ENCODE assay signal across 8 cellular contexts in the genomic region with DNA sequence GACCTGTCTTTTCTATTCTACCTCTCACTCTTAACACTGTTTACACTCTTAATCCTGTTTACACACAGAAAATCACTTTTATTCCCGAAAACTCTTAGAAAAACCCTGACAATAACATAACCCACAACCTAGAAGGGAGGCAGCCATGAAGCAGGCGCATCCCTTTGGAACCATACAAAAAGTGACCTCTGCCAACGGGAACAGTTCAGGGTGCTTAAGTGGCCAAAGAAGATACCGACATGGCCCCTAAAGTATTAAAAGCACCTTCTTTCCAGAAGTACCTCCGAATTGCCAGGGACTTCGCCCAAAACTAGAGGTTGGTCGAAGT. TPM values are rescaled to one million over a fixed set of nuclear protein-coding genes. Genes with fewer than 3 reads are reported as not detected.
A peak's percentile ranks its signal among the peaks of the same experiment; 100 is the strongest.
DNase-seq lines count a peak whose midpoint lies in the region; ATAC-seq and TF ChIP-seq lines count a peak whose summit lies in the region.

No MANE protein-coding gene starts in this region.

- CTCF ChIA-PET in activated CD4-positive, alpha-beta memory T cell treated with anti-CD3 and anti-CD28 coated beads, Interleukin-2, amount 10 ng/mL, durations not matched to agents 7 days and 5 days (lab: Charles Lee) = interaction anchor here (1.7 kb wide), 1 partner anchor 9 kb away, joined by 7 read pairs; no protein-coding TSS in a partner anchor

- peaks cover 6% of the 10 kb centered on the region for H3K36me3 Mint-ChIP-seq in activated CD4-positive, alpha-beta T cell treated with anti-CD3 and anti-CD28 coated beads, Interleukin-2, amount 10 ng/mL, durations not matched to agents 24 days and 14 days (ENCODE audit: low read depth)
- H3K36me3 Mint-ChIP-seq in activated CD4-positive, alpha-beta memory T cell treated with anti-CD3 and anti-CD28 coated beads, Interleukin-2, amount 10 ng/mL, durations not matched to agents 7 days and 5 days (ENCODE audit: low read depth) = peaks cover 35% of the 10 kb centered on the region
- H3K36me3 Mint-ChIP-seq in stimulated activated effector memory CD8-positive, alpha-beta T cell treated with anti-CD3 and anti-CD28 coated beads, Interleukin-12 subunit alpha, Interleukin-12 subunit beta, amount 100 ng/mL, for 72 hours = peaks cover under 1% of the 10 kb centered on the region

- H3K9me3 ChIP-seq in hepatocyte (ENCODE audit: low read depth) = no peaks in the 10 kb centered on the region

- ATAC-seq in HG03064 (IDR thresholded peaks at IDR 0.05; ENCODE audit: low read depth, unreplicated experiment) = peak; percentile 1
- no peak for ATAC-seq in stimulated activated effector memory CD8-positive, alpha-beta T cell treated with anti-CD3 and anti-CD28 coated beads, Interleukin-12 subunit alpha, Interleukin-12 subunit beta, amount 100 ng/mL, for 72 hours

- H3K4me1 ChIP-seq in hepatocyte (ENCODE audit: insufficient read depth) = no peaks in the 10 kb centered on the region

- no peak for DNase-seq in activated CD4-positive, alpha-beta T cell treated with anti-CD3 and anti-CD28 coated beads, Interleukin-2, amount 10 ng/mL, durations not matched to agents 24 days and 14 days
- no peak for DNase-seq in activated CD4-positive, alpha-beta T cell treated with anti-CD3 and anti-CD28 coated beads, Interleukin-2, amount 50 U/mL, for 48 hours
- no peak for DNase-seq in activated CD4-positive, alpha-beta memory T cell treated with anti-CD3 and anti-CD28 coated beads, Interleukin-2, amount 10 ng/mL, durations not matched to agents 7 days and 5 days
- DNase-seq in hepatocyte (ENCODE audit: low spot score) (no peak), NCI-H2171 (lab: John Stamatoyannopoulos, UW) (no peak), Ammon's horn (ENCODE audit: low spot score) (no peak)
- no peak for DNase-seq in stimulated activated effector memory CD8-positive, alpha-beta T cell treated with anti-CD3 and anti-CD28 coated beads, Interleukin-12 subunit alpha, Interleukin-12 subunit beta, amount 100 ng/mL, for 72 hours (ENCODE audit: low spot score in 2 of 2)

- H3K4me1 Mint-ChIP-seq in activated CD4-positive, alpha-beta T cell treated with anti-CD3 and anti-CD28 coated beads, Interleukin-2, amount 10 ng/mL, durations not matched to agents 24 days and 14 days = peaks cover 43% of the 10 kb centered on the region
- H3K4me1 Mint-ChIP-seq in activated CD4-positive, alpha-beta memory T cell treated with anti-CD3 and anti-CD28 coated beads, Interleukin-2, amount 10 ng/mL, durations not matched to agents 7 days and 5 days = peaks cover 49% of the 10 kb centered on the region
- H3K4me1 Mint-ChIP-seq in stimulated activated effector memory CD8-positive, alpha-beta T cell treated with anti-CD3 and anti-CD28 coated beads, Interleukin-12 subunit alpha, Interleukin-12 subunit beta, amount 100 ng/mL, for 72 hours = peaks cover 18% of the 10 kb centered on the region

- H3K27me3 ChIP-seq in hepatocyte = no peaks in the 10 kb centered on the region

- POLR2A ChIA-PET in activated CD4-positive, alpha-beta memory T cell treated with anti-CD3 and anti-CD28 coated beads, Interleukin-2, amount 10 ng/mL, durations not matched to agents 7 days and 5 days (lab: Charles Lee) = interaction anchor here (0.8 kb wide), 1 partner anchor 13 kb away, joined by 3 read pairs; no protein-coding TSS in a partner anchor

- TF ChIP-seq CTCF in hepatocyte (IDR thresholded peaks at IDR 0.05; ENCODE audit: poor library complexity) = no peak

- H3K9me3 Mint-ChIP-seq in activated CD4-positive, alpha-beta T cell treated with anti-CD3 and anti-CD28 coated beads, Interleukin-2, amount 10 ng/mL, durations not matched to agents 24 days and 14 days = no peaks in the 10 kb centered on the region
- H3K9me3 Mint-ChIP-seq in activated CD4-positive, alpha-beta memory T cell treated with anti-CD3 and anti-CD28 coated beads, Interleukin-2, amount 10 ng/mL, durations not matched to agents 7 days and 5 days = no peaks in the 10 kb centered on the region
- H3K9me3 Mint-ChIP-seq in stimulated activated effector memory CD8-positive, alpha-beta T cell treated with anti-CD3 and anti-CD28 coated beads, Interleukin-12 subunit alpha, Interleukin-12 subunit beta, amount 100 ng/mL, for 72 hours = no peaks in the 10 kb centered on the region

- no peaks in the 10 kb centered on the region for H3K36me3 ChIP-seq in hepatocyte (replicated peaks; ENCODE audit: insufficient read depth, low read depth)

- peak overlapping the region; percentile 66 for H2AFZ ChIP-seq in hepatocyte

- H3K27ac ChIP-seq in hepatocyte = peak overlapping the region; percentile 95

- intact Hi-C loops in activated CD4-positive, alpha-beta T cell treated with anti-CD3 and anti-CD28 coated beads, Interleukin-2, amount 10 ng/mL, durations not matched to agents 24 days and 14 days (cut with micrococcal nuclease) = loop anchor here (2.0 kb wide), 1 partner anchor 88 kb away; a partner anchor contains a TSS

- 2% methylated on average over 7 of the region's 7 CpGs for WGBS in hepatocyte (ENCODE audit: low lambda C conversion rate, missing lambda C conversion rate)

- H3K9me2 ChIP-seq in hepatocyte (replicated peaks; ENCODE audit: insufficient read depth) = no peaks in the 10 kb centered on the region

- H3K79me2 ChIP-seq in hepatocyte = peaks cover 70% of the 10 kb centered on the region

- H3K27ac Mint-ChIP-seq in activated CD4-positive, alpha-beta T cell treated with anti-CD3 and anti-CD28 coated beads, Interleukin-2, amount 10 ng/mL, durations not matched to agents 24 days and 14 days = peak overlapping the region; percentile 92
- peak overlapping the region; percentile 96 for H3K27ac Mint-ChIP-seq in activated CD4-positive, alpha-beta memory T cell treated with anti-CD3 and anti-CD28 coated beads, Interleukin-2, amount 10 ng/mL, durations not matched to agents 7 days and 5 days
- peak overlapping the region; percentile 96 for H3K27ac Mint-ChIP-seq in stimulated activated effector memory CD8-positive, alpha-beta T cell treated with anti-CD3 and anti-CD28 coated beads, Interleukin-12 subunit alpha, Interleukin-12 subunit beta, amount 100 ng/mL, for 72 hours

- no peaks in the 10 kb centered on the region for H3K27me3 Mint-ChIP-seq in activated CD4-positive, alpha-beta T cell treated with anti-CD3 and anti-CD28 coated beads, Interleukin-2, amount 10 ng/mL, durations not matched to agents 24 days and 14 days
- no peaks in the 10 kb centered on the region for H3K27me3 Mint-ChIP-seq in activated CD4-positive, alpha-beta memory T cell treated with anti-CD3 and anti-CD28 coated beads, Interleukin-2, amount 10 ng/mL, durations not matched to agents 7 days and 5 days

- peak overlapping the region; percentile 83 for H3K4me2 ChIP-seq in hepatocyte

- peaks cover 6% of the 10 kb centered on the region for H4K20me1 ChIP-seq in hepatocyte (ENCODE audit: insufficient read depth, poor library complexity, severe bottlenecking)

- H3K4me3 ChIP-seq in hepatocyte = peak overlapping the region; percentile 68

- peak overlapping the region; percentile 96 for H3K4me3 Mint-ChIP-seq in activated CD4-positive, alpha-beta T cell treated with anti-CD3 and anti-CD28 coated beads, Interleukin-2, amount 10 ng/mL, durations not matched to agents 24 days and 14 days
- H3K4me3 Mint-ChIP-seq in activated CD4-positive, alpha-beta memory T cell treated with anti-CD3 and anti-CD28 coated beads, Interleukin-2, amount 10 ng/mL, durations not matched to agents 7 days and 5 days = peak overlapping the region; percentile 98
- peak overlapping the region; percentile 88 for H3K4me3 Mint-ChIP-seq in stimulated activated effector memory CD8-positive, alpha-beta T cell treated with anti-CD3 and anti-CD28 coated beads, Interleukin-12 subunit alpha, Interleukin-12 subunit beta, amount 100 ng/mL, for 72 hours

RNA-seq across cellular contexts. Expression of a gene that starts 0.5 kb away (rescaled TPM):
- total RNA-seq in activated CD4-positive, alpha-beta T cell treated with anti-CD3 and anti-CD28 coated beads, Interleukin-2, amount 10 ng/mL, durations not matched to agents 24 days and 14 days = 12.4 and 13.1 TPM in 2 replicates
- 10 to 100 TPM; 19.1 to 20.6 TPM for total RNA-seq in activated CD4-positive, alpha-beta memory T cell treated with anti-CD3 and anti-CD28 coated beads, Interleukin-2, amount 10 ng/mL, durations not matched to agents 7 days and 5 days
- total RNA-seq in hepatocyte = 33.0 and 35.3 TPM in 2 replicates
- polyA plus RNA-seq in hepatocyte = 21.0 and 27.9 TPM in 2 replicates

RNA-seq across cellular contexts. Expression of a gene that starts 0.6 kb away (rescaled TPM):
- 16.4 and 18.6 TPM in 2 replicates for total RNA-seq in activated CD4-positive, alpha-beta T cell treated with anti-CD3 and anti-CD28 coated beads, Interleukin-2, amount 10 ng/mL, durations not matched to agents 24 days and 14 days
- 10 to 100 TPM; 18.0 to 20.8 TPM for total RNA-seq in activated CD4-positive, alpha-beta memory T cell treated with anti-CD3 and anti-CD28 coated beads, Interleukin-2, amount 10 ng/mL, durations not matched to agents 7 days and 5 days
- total RNA-seq in hepatocyte = 4.1 and 5.0 TPM in 2 replicates
- polyA plus RNA-seq in hepatocyte = 4.4 and 4.5 TPM in 2 replicates

RNA-seq across cellular contexts. Expression of a gene that starts 37.2 kb away (rescaled TPM):
- not detected in 2 replicates for total RNA-seq in activated CD4-positive, alpha-beta T cell treated with anti-CD3 and anti-CD28 coated beads, Interleukin-2, amount 10 ng/mL, durations not matched to agents 24 days and 14 days
- not detected for total RNA-seq in activated CD4-positive, alpha-beta memory T cell treated with anti-CD3 and anti-CD28 coated beads, Interleukin-2, amount 10 ng/mL, durations not matched to agents 7 days and 5 days
- 0.64 TPM in 1 of 2 replicates, not detected in the other for total RNA-seq in hepatocyte
- not detected in 2 replicates for polyA plus RNA-seq in hepatocyte
